ENCODE assay signal across 1 cellular context in the genomic region with DNA sequence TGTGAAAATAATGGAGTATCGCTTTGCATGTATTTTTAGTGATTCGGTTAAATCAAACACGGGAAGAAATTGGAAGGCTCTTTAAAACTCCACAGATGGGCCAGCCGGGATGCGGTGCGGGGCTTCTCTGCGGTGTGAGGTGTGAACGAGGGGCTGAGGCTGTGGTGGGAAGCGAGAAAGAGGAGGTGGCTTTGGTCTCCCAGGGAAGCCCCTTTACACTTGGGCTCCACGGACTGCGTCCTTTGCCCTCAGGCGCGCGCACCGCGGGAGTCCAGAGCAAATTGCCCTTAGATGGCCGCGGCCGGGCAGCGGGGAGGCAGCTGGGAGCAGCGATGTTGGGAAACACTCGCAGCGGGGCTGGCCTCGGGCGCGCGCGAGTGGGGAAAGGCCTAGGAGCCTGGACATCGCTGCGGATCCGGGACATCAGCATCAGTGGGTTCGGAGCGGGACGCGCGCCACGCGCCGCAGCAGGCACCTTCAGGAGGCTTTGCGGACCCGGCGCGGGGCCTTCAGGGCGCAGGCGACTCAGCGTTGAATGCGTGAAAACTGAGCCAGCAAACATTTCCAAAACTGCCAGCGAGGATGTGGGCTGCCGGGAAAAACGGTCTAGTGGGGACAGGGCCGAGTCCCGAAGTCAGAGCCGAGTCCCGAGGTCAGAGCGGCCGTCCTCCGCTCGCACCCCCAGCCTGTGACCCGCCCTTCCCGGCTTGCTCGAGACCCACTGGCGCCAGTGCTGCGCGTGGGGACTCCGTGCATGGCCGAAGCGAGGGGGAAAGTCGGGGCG.
TF ChIP-seq lines count a peak whose summit lies in the region.

No MANE protein-coding gene starts in this region.

TF ChIP-seq in H1, 55 proteins besides CTCF, POLR2A, EP300 and RAD21:
- peak; percentile 97; the same call in 1 of the 2 replicates for TF ChIP-seq SUZ12 (IDR thresholded peaks at IDR 0.05; ENCODE audit: low read length)
- peak; percentile 91 for TF ChIP-seq RNF2 (IDR thresholded peaks at IDR 0.05; ENCODE audit: borderline replicate concordance, low read depth, low read length, missing control alignments, poor library complexity, severe bottlenecking)
- TF ChIP-seq EZH2 (IDR thresholded peaks at IDR 0.05; ENCODE audit: low read depth, low read length, severe bottlenecking) = peak; percentile 96
- TF ChIP-seq CREB1 (IDR thresholded peaks at IDR 0.05) = no peak
